16 cellular contexts compared by ENCODE assay signal in the genomic region with DNA sequence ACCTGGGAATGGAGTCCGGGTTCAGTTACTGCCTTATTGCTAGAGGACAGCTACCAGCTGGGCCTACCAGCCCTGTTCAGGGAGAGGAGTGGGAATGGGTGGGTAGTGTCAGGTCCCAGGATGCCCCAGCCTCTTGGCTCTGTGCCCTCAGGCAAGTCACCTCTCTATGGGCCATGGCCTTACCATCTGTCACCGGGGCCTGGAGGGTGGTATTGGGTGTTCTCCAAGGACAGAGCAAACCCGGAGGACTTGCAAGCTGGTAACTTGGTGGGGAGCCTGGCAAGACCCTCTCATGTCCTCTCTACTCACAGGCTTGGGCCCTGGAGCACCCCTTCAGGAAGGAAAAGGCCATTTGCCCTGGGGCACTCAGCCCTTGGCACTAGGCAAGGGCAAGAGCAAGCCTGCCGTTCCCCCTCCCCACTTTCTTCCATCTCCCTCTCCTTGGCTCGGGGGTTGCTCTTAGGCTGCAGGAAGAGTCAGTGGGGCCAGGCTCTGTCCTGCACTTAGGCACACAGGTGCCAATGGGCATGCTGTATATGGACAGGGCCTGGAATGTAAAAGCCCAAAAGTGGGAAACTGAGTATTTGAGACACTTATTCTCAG.
DNase-seq lines count a peak whose midpoint lies in the region; ATAC-seq and TF ChIP-seq lines count a peak whose summit lies in the region.
"Had no signal": no experiment of that assay in that cellular context is flagged by ENCODE, and none has a peak within 500 bp of the region (broad histone marks: within the 10 kb centered on the region; RNA-seq: fewer than 3 reads in every experiment).

No MANE protein-coding gene starts in this region.

- H3K27me3 Mint-ChIP-seq in T-helper 17 cell: no peaks in the 10 kb centered on the region
- H3K27me3 Mint-ChIP-seq in nephron (ENCODE audit: low read depth): no peaks in the 10 kb centered on the region

- peaks cover 41% of the 10 kb centered on the region for H3K4me1 Mint-ChIP-seq in T-helper 17 cell
- H3K4me1 Mint-ChIP-seq in nephron: peaks cover 10% of the 10 kb centered on the region

- no peak for TF ChIP-seq CTCF in nephron (IDR thresholded peaks at IDR 0.05; ENCODE audit: unreplicated experiment in 3 of 3)
- TF ChIP-seq CTCF in RWPE1 (conservative IDR thresholded peaks at IDR 0.05; ENCODE audit: low read depth): no peak

- DNase-seq in activated CD8-positive, alpha-beta memory T cell treated with anti-CD3 and anti-CD28 coated beads, Interleukin-2, amount 50 U/mL, for 4 hours: peak; percentile 16
- no peak for DNase-seq in activated CD8-positive, alpha-beta memory T cell treated with anti-CD3 and anti-CD28 coated beads, Interleukin-2, amount 50 U/mL, for 48 hours
- DNase-seq in G401 (ENCODE audit: low spot score) (peak; percentile 81), T-helper 17 cell (no peak), HuH-7 (ENCODE audit: low spot score) (no peak), RWPE1 (ENCODE audit: low spot score) (no peak)
- DNase-seq in central memory CD4-positive, alpha-beta T cell: no peak
- DNase-seq: 8988T, AML-193, DMS79, GOT3, IMR-90 had no signal

- in situ Hi-C loops in G401 (cut with HindIII; ENCODE audit: low sequenced_read_pairs): no loop called here

- H3K27ac ChIP-seq in RWPE1: no peak overlapping the region
- H3K27ac ChIP-seq: BLaER1, HL-60 had no signal

- ATAC-seq in T-helper 17 cell: no peak

- CTCF ChIA-PET in RWPE1 (lab: Yijun Ruan, JAX): no interaction called here

- H3K9me3 ChIP-seq in T-helper 17 cell (ENCODE audit: control insufficient read depth, low read length, poor library complexity, severe bottlenecking): no peaks in the 10 kb centered on the region
- H3K9me3 ChIP-seq: BLaER1, HAP-1 had no signal

- POLR2A ChIA-PET in RWPE1 (lab: Yijun Ruan, JAX; ENCODE audit: low non-redundant PET): no interaction called here

- H3K9me3 Mint-ChIP-seq in nephron: no peaks in the 10 kb centered on the region

- H3K4me3 Mint-ChIP-seq in T-helper 17 cell (peak overlapping the region; percentile 25), nephron (peak overlapping the region in 2 of 3 experiments; percentile 18 to 26)

- H3K36me3 Mint-ChIP-seq in T-helper 17 cell (ENCODE audit: low read depth): peaks cover 7% of the 10 kb centered on the region
- H3K36me3 Mint-ChIP-seq in nephron (ENCODE audit: low read depth): peaks cover 30% of the 10 kb centered on the region

- H3K27ac Mint-ChIP-seq in T-helper 17 cell (peak overlapping the region; percentile 99), nephron (no peak overlapping the region)

Comparison
In these comparisons a context has a peak if more than half of its experiments do, and no peak if none do; other contexts are left out.
1. DNase-seq: peak in activated CD8-positive, alpha-beta memory T cell treated with anti-CD3 and anti-CD28 coated beads, Interleukin-2, amount 50 U/mL, for 4 hours (single experiment) and G401 (single experiment); none in activated CD8-positive, alpha-beta memory T cell treated with anti-CD3 and anti-CD28 coated beads, Interleukin-2, amount 50 U/mL, for 48 hours (single experiment), T-helper 17 cell (0 of 3), central memory CD4-positive, alpha-beta T cell (single experiment), HuH-7 (single experiment) and RWPE1 (single experiment).